In genomic region chrX:94662665-94663064, GRCh38 we compare ENCODE assay signal across 24 cellular contexts.
DNase-seq lines count a peak whose midpoint lies in the region; ATAC-seq and TF ChIP-seq lines count a peak whose summit lies in the region.
"Had no signal": no experiment of that assay in that cellular context is flagged by ENCODE, and none has a peak within 500 bp of the region (broad histone marks: within the 10 kb centered on the region; RNA-seq: fewer than 3 reads in every experiment).

No MANE protein-coding gene starts in this region.

- CTCF ChIA-PET in CD8-positive, alpha-beta T cell (lab: Charles Lee): no interaction called here

- H3K27ac Mint-ChIP-seq in CD8-positive, alpha-beta T cell: no peak overlapping the region
- H3K27ac Mint-ChIP-seq: activated naive CD8-positive, alpha-beta T cell treated with anti-CD3 and anti-CD28 coated beads, Interleukin-2, amount 10 ng/mL, durations not matched to agents 7 days and 5 days; CD8-positive, alpha-beta memory T cell; stimulated activated naive CD8-positive, alpha-beta T cell treated with anti-CD3 and anti-CD28 coated beads, Interleukin-15, amount 100 ng/mL, for 72 hours; T-helper 1 cell treated with Interleukin-12 subunit alpha and Interleukin-12 subunit beta and Interleukin-4 antibody, amounts not matched to agents 30 μg/mL and 1 μg/mL, for 36 hours had no signal

- DNase-seq in COR-L47 (lab: John Stamatoyannopoulos, UW): peak; percentile 0
- DNase-seq in HT-29 (ENCODE audit: low spot score): peak; percentile 28
- DNase-seq in SK-MEL-5 (ENCODE audit: low read depth, low spot score): peak; percentile 36
- no peak for DNase-seq in lower lobe of right lung
- no peak for DNase-seq in NCI-H345 treated with DMSO at 0.1 percent for 48 hours (lab: John Stamatoyannopoulos, UW; ENCODE audit: unreplicated experiment)
- DNase-seq in transverse colon: no peak
- no peak for DNase-seq in CD8-positive, alpha-beta T cell
- DNase-seq: activated naive CD8-positive, alpha-beta T cell treated with anti-CD3 and anti-CD28 coated beads, Interleukin-2, amount 10 ng/mL, durations not matched to agents 7 days and 5 days; brain microvascular endothelial cell; CD8-positive, alpha-beta memory T cell; EL; gastrocnemius medialis; HCEC 1CT; KG1; left ventricle myocardium superior; NCI-H1436; NCI-H2227 treated with DMSO at 0.1 percent for 48 hours; SIG-M5; sigmoid colon; stimulated activated CD4-positive, alpha-beta T cell treated with anti-CD3 and anti-CD28 coated beads, Interleukin-2, amount 100 ng/mL, for 24 hours; stimulated activated naive CD8-positive, alpha-beta T cell treated with anti-CD3 and anti-CD28 coated beads, Interleukin-15, amount 100 ng/mL, for 72 hours; uterus had no signal

- no peaks in the 10 kb centered on the region for H3K4me1 ChIP-seq in lower lobe of right lung
- no peaks in the 10 kb centered on the region for H3K4me1 ChIP-seq in transverse colon
- no peaks in the 10 kb centered on the region for H3K4me1 ChIP-seq in CD8-positive, alpha-beta T cell (ENCODE audit: insufficient read depth, low read length)
- H3K4me1 ChIP-seq: gastrocnemius medialis, sigmoid colon, uterus had no signal

- H3K27me3 Mint-ChIP-seq in CD8-positive, alpha-beta T cell (ENCODE audit: low read depth): no peaks in the 10 kb centered on the region
- H3K27me3 Mint-ChIP-seq: activated naive CD8-positive, alpha-beta T cell treated with anti-CD3 and anti-CD28 coated beads, Interleukin-2, amount 10 ng/mL, durations not matched to agents 7 days and 5 days; CD8-positive, alpha-beta memory T cell; stimulated activated naive CD8-positive, alpha-beta T cell treated with anti-CD3 and anti-CD28 coated beads, Interleukin-15, amount 100 ng/mL, for 72 hours had no signal

- H3K4me3 ChIP-seq in lower lobe of right lung (no peak overlapping the region), transverse colon (no peak overlapping the region)
- no peak overlapping the region for H3K4me3 ChIP-seq in CD8-positive, alpha-beta T cell (ENCODE audit: low read depth, low read length)
- H3K4me3 ChIP-seq: gastrocnemius medialis, sigmoid colon, uterus had no signal

- no peaks in the 10 kb centered on the region for H3K4me1 Mint-ChIP-seq in CD8-positive, alpha-beta T cell (ENCODE audit: low read depth)
- H3K4me1 Mint-ChIP-seq: activated naive CD8-positive, alpha-beta T cell treated with anti-CD3 and anti-CD28 coated beads, Interleukin-2, amount 10 ng/mL, durations not matched to agents 7 days and 5 days; CD8-positive, alpha-beta memory T cell; stimulated activated naive CD8-positive, alpha-beta T cell treated with anti-CD3 and anti-CD28 coated beads, Interleukin-15, amount 100 ng/mL, for 72 hours had no signal

- H3K36me3 Mint-ChIP-seq in CD8-positive, alpha-beta T cell: no peaks in the 10 kb centered on the region
- H3K36me3 Mint-ChIP-seq: activated naive CD8-positive, alpha-beta T cell treated with anti-CD3 and anti-CD28 coated beads, Interleukin-2, amount 10 ng/mL, durations not matched to agents 7 days and 5 days; CD8-positive, alpha-beta memory T cell had no signal

- H3K9me3 ChIP-seq in lower lobe of right lung: no peaks in the 10 kb centered on the region
- no peaks in the 10 kb centered on the region for H3K9me3 ChIP-seq in transverse colon
- no peaks in the 10 kb centered on the region for H3K9me3 ChIP-seq in CD8-positive, alpha-beta T cell (ENCODE audit: low read length)
- H3K9me3 ChIP-seq: gastrocnemius medialis, sigmoid colon, uterus had no signal

- H3K4me3 Mint-ChIP-seq in CD8-positive, alpha-beta T cell: no peak overlapping the region
- H3K4me3 Mint-ChIP-seq: activated naive CD8-positive, alpha-beta T cell treated with anti-CD3 and anti-CD28 coated beads, Interleukin-2, amount 10 ng/mL, durations not matched to agents 7 days and 5 days; CD8-positive, alpha-beta memory T cell; stimulated activated naive CD8-positive, alpha-beta T cell treated with anti-CD3 and anti-CD28 coated beads, Interleukin-15, amount 100 ng/mL, for 72 hours; T-helper 1 cell treated with Interleukin-12 subunit alpha and Interleukin-12 subunit beta and Interleukin-4 antibody, amounts not matched to agents 30 μg/mL and 1 μg/mL, for 36 hours had no signal

- peaks cover 2% of the 10 kb centered on the region for H3K9me3 Mint-ChIP-seq in CD8-positive, alpha-beta T cell
- H3K9me3 Mint-ChIP-seq: activated naive CD8-positive, alpha-beta T cell treated with anti-CD3 and anti-CD28 coated beads, Interleukin-2, amount 10 ng/mL, durations not matched to agents 7 days and 5 days; stimulated activated naive CD8-positive, alpha-beta T cell treated with anti-CD3 and anti-CD28 coated beads, Interleukin-15, amount 100 ng/mL, for 72 hours; T-helper 1 cell treated with Interleukin-12 subunit alpha and Interleukin-12 subunit beta and Interleukin-4 antibody, amounts not matched to agents 30 μg/mL and 1 μg/mL, for 36 hours had no signal

- TF ChIP-seq POLR2A in transverse colon (IDR thresholded peaks at IDR 0.05): no peak

- POLR2A ChIA-PET in CD8-positive, alpha-beta T cell (lab: Charles Lee): no interaction called here

- peak in 1 of 2 donors; percentile 84 for ATAC-seq in lower lobe of right lung
- no peak for ATAC-seq in HG03196 (IDR thresholded peaks at IDR 0.05; ENCODE audit: unreplicated experiment)
- ATAC-seq in CD8-positive, alpha-beta T cell: no peak
- ATAC-seq: gastrocnemius medialis; left ventricle myocardium superior; stimulated activated naive CD8-positive, alpha-beta T cell treated with anti-CD3 and anti-CD28 coated beads, Interleukin-15, amount 100 ng/mL, for 72 hours had no signal

- H3K27me3 ChIP-seq in lower lobe of right lung (ENCODE audit: low read depth): no peaks in the 10 kb centered on the region
- H3K27me3 ChIP-seq in transverse colon: no peaks in the 10 kb centered on the region
- no peaks in the 10 kb centered on the region for H3K27me3 ChIP-seq in CD8-positive, alpha-beta T cell (ENCODE audit: insufficient read depth, low read length)
- H3K27me3 ChIP-seq: brain microvascular endothelial cell, gastrocnemius medialis, sigmoid colon, uterus had no signal

- no peak for TF ChIP-seq EP300 in transverse colon (IDR thresholded peaks at IDR 0.05; ENCODE audit: low read depth)

- peak; percentile 9 for TF ChIP-seq CTCF in lower lobe of right lung (IDR thresholded peaks at IDR 0.05)
- TF ChIP-seq CTCF in transverse colon (IDR thresholded peaks at IDR 0.05): no peak
- TF ChIP-seq CTCF in CD8-positive, alpha-beta T cell (IDR thresholded peaks at IDR 0.05): no peak

- intact Hi-C loops in lower lobe of right lung (cut with DNase I): no loop called here
- intact Hi-C loops in transverse colon (cut with DNase I; ENCODE audit: low total_unique reads): no loop called here
- intact Hi-C loops in CD8-positive, alpha-beta T cell (cut with DNase I, micrococcal nuclease): no loop called here

- in situ Hi-C loops in SK-MEL-5 (cut with HindIII; ENCODE audit: low pct_unique_long_range_greater_than_20kb, low sequenced_read_pairs) (no loop called here), transverse colon (cut with MboI; ENCODE audit: low pct_ligation_motif_present in 1 of 4, low pct_unique_long_range_greater_than_20kb in 1 of 4, low sequenced_read_pairs in 3 of 4) (no loop called here)

- no peaks in the 10 kb centered on the region for H3K36me3 ChIP-seq in lower lobe of right lung
- no peaks in the 10 kb centered on the region for H3K36me3 ChIP-seq in transverse colon
- no peaks in the 10 kb centered on the region for H3K36me3 ChIP-seq in CD8-positive, alpha-beta T cell (ENCODE audit: insufficient read depth, low read length)
- H3K36me3 ChIP-seq: brain microvascular endothelial cell, gastrocnemius medialis, sigmoid colon, uterus had no signal

- H3K27ac ChIP-seq in lower lobe of right lung (no peak overlapping the region), transverse colon (no peak overlapping the region)
- no peak overlapping the region for H3K27ac ChIP-seq in CD8-positive, alpha-beta T cell (ENCODE audit: low read depth, low read length)
- H3K27ac ChIP-seq: brain microvascular endothelial cell, gastrocnemius medialis, sigmoid colon, uterus had no signal

Comparison
In these comparisons a context has a peak if more than half of its experiments do, and no peak if none do; other contexts are left out.
1. DNase-seq: peak in COR-L47 (single experiment), HT-29 (single experiment) and SK-MEL-5 (single experiment); none in lower lobe of right lung (single experiment), NCI-H345 treated with DMSO at 0.1 percent for 48 hours (single experiment), transverse colon (single experiment) and CD8-positive, alpha-beta T cell (0 of 7).